Comparison of ENCODE assay signal across 1 cellular context in genomic region chr3:157830865-157831264, GRCh38.
TF ChIP-seq lines count a peak whose summit lies in the region.

No MANE protein-coding gene starts in this region.

TF ChIP-seq in GM23338, 12 proteins besides CTCF, POLR2A, EP300 and RAD21 (continued from another document):
- no peak for TF ChIP-seq ZNF462 (CRISPR knock-in tag; IDR thresholded peaks at IDR 0.05)
- no peak for TF ChIP-seq REST (IDR thresholded peaks at IDR 0.05; ENCODE audit: unreplicated experiment)
- no peak for TF ChIP-seq EZH2 (IDR thresholded peaks at IDR 0.05; ENCODE audit: low read depth, unreplicated experiment)
- TF ChIP-seq POLR2AphosphoS5 (IDR thresholded peaks at IDR 0.05; ENCODE audit: low read depth): no peak
- no peak for TF ChIP-seq JUNB (IDR thresholded peaks at IDR 0.05; ENCODE audit: unreplicated experiment)
